Comparison of ENCODE assay signal across 8 cellular contexts in the genomic region with DNA sequence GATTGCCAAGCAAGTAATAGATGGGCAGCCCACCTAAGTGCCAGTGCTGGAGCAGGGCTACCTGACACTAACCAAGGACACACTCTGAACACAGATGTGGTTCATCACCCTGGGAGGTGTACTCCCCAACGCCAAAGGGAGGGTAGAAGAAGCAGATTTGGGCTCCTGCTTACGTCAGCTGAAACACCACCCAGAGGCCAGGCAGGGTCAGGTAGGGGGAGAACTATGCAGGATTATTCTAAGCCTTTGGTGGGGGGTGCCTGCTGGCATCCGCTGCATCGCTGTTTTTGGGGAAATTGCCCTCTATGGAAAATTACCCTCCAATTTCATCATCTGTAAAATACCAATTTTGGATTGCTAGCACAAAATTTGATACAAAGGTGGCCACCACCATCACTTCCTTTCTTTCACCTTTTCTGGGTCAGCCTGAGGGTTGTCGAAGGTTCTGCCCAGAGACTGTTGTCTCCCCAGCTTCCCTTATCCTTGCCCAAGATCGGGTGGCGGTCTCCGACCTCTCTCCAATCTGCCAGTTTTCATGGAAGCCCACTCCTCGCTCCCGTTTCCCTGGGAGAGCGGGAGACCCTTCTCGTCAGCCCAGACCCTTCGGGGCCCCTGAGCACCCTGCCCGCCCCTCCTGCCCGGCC. TPM values are rescaled to one million over a fixed set of nuclear protein-coding genes. Genes with fewer than 3 reads are reported as not detected.
A peak's percentile ranks its signal among the peaks of the same experiment; 100 is the strongest.
DNase-seq lines count a peak whose midpoint lies in the region; ATAC-seq and TF ChIP-seq lines count a peak whose summit lies in the region.
"Had no signal": no experiment of that assay in that cellular context is flagged by ENCODE, and none has a peak within 500 bp of the region (broad histone marks: within the 10 kb centered on the region; RNA-seq: fewer than 3 reads in every experiment).

No MANE protein-coding gene starts in this region.

- intact Hi-C loops in esophagus squamous epithelium (cut with DNase I) (no loop called here), tibial artery (cut with DNase I; ENCODE audit: low total_unique reads) (no loop called here)

- H3K4me3 ChIP-seq in esophagus squamous epithelium: peak overlapping the region; percentile 4 to 59 (median 38)
- peak overlapping the region; percentile 28 to 33 for H3K4me3 ChIP-seq in tibial artery
- H3K4me3 ChIP-seq in endodermal cell (ENCODE audit: low read length): no peak overlapping the region

- 65 to 85% methylated on average over 7 to 12 of the region's 15 CpGs for WGBS in esophagus squamous epithelium, 2 donors
- WGBS in endodermal cell (ENCODE audit: insufficient coverage in 1 of 2, insufficient read length in 1 of 2), 2 experiments: 93 to 94% methylated on average over 12 to 15 of the region's 15 CpGs

- peak overlapping the region; percentile 73 to 90 (median 80) for H3K27ac ChIP-seq in esophagus squamous epithelium
- H3K27ac ChIP-seq in tibial artery: no peak overlapping the region
- no peak overlapping the region for H3K27ac ChIP-seq in endodermal cell (ENCODE audit: low read depth, low read length)

- no peak overlapping the region for H3K9ac ChIP-seq in endodermal cell (ENCODE audit: extremely low read depth, low read length, poor library complexity, severe bottlenecking)

- H3K9me3 ChIP-seq in esophagus squamous epithelium (no peaks in the 10 kb centered on the region), tibial artery (no peaks in the 10 kb centered on the region), endodermal cell (ENCODE audit: control insufficient read depth, low read length) (no peaks in the 10 kb centered on the region)

- H3K36me3 Mint-ChIP-seq in endodermal cell (ENCODE audit: low read depth): no peaks in the 10 kb centered on the region

- H3K36me3 ChIP-seq in esophagus squamous epithelium: no peaks in the 10 kb centered on the region
- no peaks in the 10 kb centered on the region for H3K36me3 ChIP-seq in tibial artery
- no peaks in the 10 kb centered on the region for H3K36me3 ChIP-seq in endodermal cell (ENCODE audit: control insufficient read depth, insufficient read depth, low read length)

- H3K4me1 Mint-ChIP-seq in endodermal cell: peaks cover 52% of the 10 kb centered on the region

- peak in 1 of 4 donors; percentile 49 for TF ChIP-seq POLR2A in esophagus squamous epithelium (IDR thresholded peaks at IDR 0.05)

- TF ChIP-seq CTCF in esophagus squamous epithelium (IDR thresholded peaks at IDR 0.05) (no peak), tibial artery (IDR thresholded peaks at IDR 0.05) (no peak), endodermal cell (conservative IDR thresholded peaks at IDR 0.05) (no peak)

- H3K27me3 ChIP-seq in esophagus squamous epithelium (no peaks in the 10 kb centered on the region), tibial artery (peaks cover 0 to 9% of the 10 kb centered on the region in 2 donors), endodermal cell (ENCODE audit: control insufficient read depth, insufficient read depth, low read length, poor library complexity, severe bottlenecking) (no peaks in the 10 kb centered on the region)

- no peaks in the 10 kb centered on the region for H3K27me3 Mint-ChIP-seq in endodermal cell (ENCODE audit: insufficient read depth)

- peak; percentile 47 to 48 for DNase-seq in activated CD4-positive, alpha-beta T cell treated with anti-CD3 and anti-CD28 coated beads for 4 hours
- DNase-seq in esophagus squamous epithelium (lab: John Stamatoyannopoulos, UW) (no peak), tibial artery (no peak), endodermal cell (no peak), GM03348 (ENCODE audit: low spot score) (no peak)

- no peak overlapping the region for H3K27ac Mint-ChIP-seq in endodermal cell

- H3K4me3 Mint-ChIP-seq in endodermal cell: no peak overlapping the region

- H3K9me3 Mint-ChIP-seq in endodermal cell: no peaks in the 10 kb centered on the region

- H3K4me1 ChIP-seq in esophagus squamous epithelium (peaks cover 52 to 93% (median 54%) of the 10 kb centered on the region in 3 donors), tibial artery (no peaks in the 10 kb centered on the region), endodermal cell (ENCODE audit: control insufficient read depth, insufficient read depth, low read length) (peaks cover 24% of the 10 kb centered on the region)

- peak; percentile 27 for ATAC-seq in GM21825 (IDR thresholded peaks at IDR 0.05; ENCODE audit: unreplicated experiment)
- no peak for ATAC-seq in HG03460 (IDR thresholded peaks at IDR 0.05; ENCODE audit: unreplicated experiment)

RNA-seq across cellular contexts. Expression of a gene that starts 0.5 kb away (rescaled TPM):
- total RNA-seq in esophagus squamous epithelium (1 to 10 TPM; 1.7 to 5.5 (median 3.3) TPM), endodermal cell (not detected)
- not detected for polyA plus RNA-seq in endodermal cell (2013, experiment 1 of 2)
- not detected for polyA plus RNA-seq in endodermal cell (2013, experiment 2 of 2)
- total RNA-seq: fibroblast of villous mesenchyme had no signal

RNA-seq across cellular contexts. Expression of a gene that starts 23.0 kb away (rescaled TPM):
- total RNA-seq in esophagus squamous epithelium (not detected), endodermal cell (not detected)
- not detected for polyA plus RNA-seq in endodermal cell (2013, experiment 1 of 2)
- polyA plus RNA-seq in endodermal cell (2013, experiment 2 of 2): not detected
- total RNA-seq: fibroblast of villous mesenchyme had no signal

RNA-seq across cellular contexts. Expression of a gene that starts 53.2 kb away (rescaled TPM):
- total RNA-seq in esophagus squamous epithelium (100 to 1,000 TPM in 3 of 4 donors, 10 to 100 TPM in 1; 97.8 to 169 (median 124) TPM), endodermal cell (10 to 100 TPM; 43.5 to 61.2 TPM)
- 8.6 TPM for polyA plus RNA-seq in endodermal cell (2013, experiment 1 of 2)
- 10.3 TPM for polyA plus RNA-seq in endodermal cell (2013, experiment 2 of 2)

Comparison
In these comparisons a context has a peak if more than half of its experiments do, and no peak if none do; other contexts are left out.
1. DNase-seq: peak in activated CD4-positive, alpha-beta T cell treated with anti-CD3 and anti-CD28 coated beads for 4 hours (2 of 2); none in esophagus squamous epithelium (single experiment), tibial artery (0 of 2), endodermal cell (single experiment) and GM03348 (single experiment).
2. H3K27ac ChIP-seq: peak in esophagus squamous epithelium (4 of 4); none in tibial artery (0 of 2) and endodermal cell (single experiment).